Comparison of ENCODE assay signal across 13 cellular contexts in genomic region chr11:130047141-130047540, GRCh38. TPM values are rescaled to one million over a fixed set of nuclear protein-coding genes. Genes with fewer than 3 reads are reported as not detected.
DNase-seq lines count a peak whose midpoint lies in the region; TF ChIP-seq lines count a peak whose summit lies in the region.
"Had no signal": no experiment of that assay in that cellular context is flagged by ENCODE, and none has a peak within 500 bp of the region (broad histone marks: within the 10 kb centered on the region; RNA-seq: fewer than 3 reads in every experiment).

No MANE protein-coding gene starts in this region.

- CTCF ChIA-PET in HEK293T (lab: Yijun Ruan, JAX): no interaction called here

- DNase-seq in HCEC 1CT (peak; percentile 18), HEK293T (ENCODE audit: extremely low spot score) (no peak), kidney tubule cell (ENCODE audit: low spot score) (peak; percentile 66), renal cortical epithelial cell (ENCODE audit: low read depth) (peak; percentile 41), amygdala (lab: John Stamatoyannopoulos, UW) (no peak)
- no peak for DNase-seq in activated T-cell treated with anti-CD3 and anti-CD28 coated beads, Interleukin-2, amount 50 U/mL, for 48 hours
- DNase-seq: C1 segment of cervical spinal cord; Calu3; CD4-positive, alpha-beta memory T cell; DMS79; EL; GDM1; GOT3 had no signal

- POLR2A ChIA-PET in HEK293T (lab: Yijun Ruan, JAX): no interaction called here

TF ChIP-seq in HEK293T, 16 proteins besides CTCF, POLR2A, EP300 and RAD21:
- TF ChIP-seq ZNF384 (IDR thresholded peaks at IDR 0.05): 0 out of 2 replicates have a peak, but pooled peaks have one; percentile 26
- TF ChIP-seq FOXA1 (IDR thresholded peaks at IDR 0.05): no peak

RNA-seq across cellular contexts. Expression of gene APLP2, which starts 22.6 kb away (rescaled TPM):
- total RNA-seq in renal cortical epithelial cell: 426 and 1,085 TPM in 2 replicates

RNA-seq across cellular contexts. Expression of gene PRDM10, which starts 44.5 kb away (rescaled TPM):
- total RNA-seq in renal cortical epithelial cell: 3.6 and 10.0 TPM in 2 replicates

Comparison
In these comparisons a context has a peak if more than half of its experiments do, and no peak if none do; other contexts are left out.
1. DNase-seq: peak in HCEC 1CT (single experiment), kidney tubule cell (single experiment) and renal cortical epithelial cell (single experiment); none in HEK293T (single experiment), activated T-cell treated with anti-CD3 and anti-CD28 coated beads, Interleukin-2, amount 50 U/mL, for 48 hours (0 of 2) and amygdala (0 of 56).